11 cellular contexts compared by ENCODE assay signal in the genomic region with DNA sequence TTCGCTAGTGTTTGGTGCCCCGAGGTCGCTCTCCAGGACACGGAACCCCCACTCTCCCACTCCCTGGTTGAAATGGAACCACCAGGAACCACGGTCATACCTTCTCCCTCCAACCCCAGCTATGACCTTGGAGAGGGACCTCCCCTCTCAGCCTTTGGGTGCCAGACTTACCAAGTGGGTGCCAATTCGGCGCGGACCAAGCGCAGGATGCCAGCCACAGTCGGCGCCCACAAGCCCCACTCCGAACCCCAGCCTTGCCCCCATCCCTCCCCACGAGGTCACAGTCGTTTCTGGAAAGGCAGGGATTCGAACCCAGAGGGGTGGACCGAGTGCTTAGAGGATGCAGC. TPM values are rescaled to one million over a fixed set of nuclear protein-coding genes. Genes with fewer than 3 reads are reported as not detected.
A peak's percentile ranks its signal among the peaks of the same experiment; 100 is the strongest.
DNase-seq lines count a peak whose midpoint lies in the region; ATAC-seq and TF ChIP-seq lines count a peak whose summit lies in the region.
"Had no signal": no experiment of that assay in that cellular context is flagged by ENCODE, and none has a peak within 500 bp of the region (broad histone marks: within the 10 kb centered on the region; RNA-seq: fewer than 3 reads in every experiment).

No MANE protein-coding gene starts in this region.

- H3K9me2 ChIP-seq in PC-3 (replicated peaks; ENCODE audit: low read length): no peaks in the 10 kb centered on the region

- H3K4me3 ChIP-seq in Caco-2 (ENCODE audit: low read depth, low read length): peak overlapping the region; percentile 43
- H3K4me3 ChIP-seq in PC-3 (ENCODE audit: low read length): no peak overlapping the region
- peak overlapping the region; percentile 90 for H3K4me3 ChIP-seq in endodermal cell (ENCODE audit: low read length)
- peak overlapping the region; percentile 65 for H3K4me3 ChIP-seq in psoas muscle

- no peaks in the 10 kb centered on the region for H3F3A ChIP-seq in PC-3 (ENCODE audit: low read length, unreplicated experiment)

- H3K4me1 Mint-ChIP-seq in Caco-2 (ENCODE audit: low read depth, unreplicated experiment) (peaks cover 10% of the 10 kb centered on the region), endodermal cell (peaks cover 8% of the 10 kb centered on the region)

- 0 out of 2 replicates have a peak, but pooled peaks cover 5% of the 10 kb centered on the region for H3K4me1 ChIP-seq in Caco-2
- peaks cover 8% of the 10 kb centered on the region; the same call in 1 of the 2 replicates for H3K4me1 ChIP-seq in PC-3 (ENCODE audit: insufficient read depth, low read length)
- no peaks in the 10 kb centered on the region for H3K4me1 ChIP-seq in endodermal cell (ENCODE audit: control insufficient read depth, insufficient read depth, low read length)
- peaks cover 27% of the 10 kb centered on the region for H3K4me1 ChIP-seq in psoas muscle

- no peaks in the 10 kb centered on the region for H3K79me2 ChIP-seq in PC-3 (ENCODE audit: low read length)

- H3K9me3 ChIP-seq in Caco-2 (no peaks in the 10 kb centered on the region), PC-3 (ENCODE audit: low read length) (no peaks in the 10 kb centered on the region), endodermal cell (ENCODE audit: control insufficient read depth, low read length) (no peaks in the 10 kb centered on the region), psoas muscle (no peaks in the 10 kb centered on the region)
- H3K9me3 ChIP-seq: ovary had no signal

- no peak overlapping the region for H3K27ac ChIP-seq in PC-3 (ENCODE audit: low read length)
- H3K27ac ChIP-seq in endodermal cell (ENCODE audit: low read depth, low read length): no peak overlapping the region
- H3K27ac ChIP-seq in psoas muscle: peak overlapping the region; percentile 69

- H2AFZ ChIP-seq in PC-3 (ENCODE audit: low read length): no peak overlapping the region

- no peaks in the 10 kb centered on the region for H4K20me1 ChIP-seq in PC-3 (ENCODE audit: low read length)

- BruUV-seq in Caco-2 (replicated peaks; lab: Mats Ljungman, UMichigan) (no TSS peak), PC-3 (replicated peaks; lab: Mats Ljungman, UMichigan) (no TSS peak)

- DNase-seq in Caco-2: no peak
- no peak for DNase-seq in PC-3
- DNase-seq in endodermal cell: no peak
- DNase-seq in psoas muscle: no peak
- DNase-seq in UCSD-AML1 (lab: John Stamatoyannopoulos, UW; ENCODE audit: unreplicated experiment): no peak
- no peak for DNase-seq in foreskin melanocyte
- DNase-seq in HuH-7 (ENCODE audit: low spot score): no peak
- DNase-seq: NCI-H510A treated with DMSO at 0.1 percent for 48 hours had no signal

- H3K36me3 ChIP-seq in Caco-2 (ENCODE audit: control insufficient read depth, insufficient read depth, low read length) (no peaks in the 10 kb centered on the region), PC-3 (ENCODE audit: low read depth, low read length) (no peaks in the 10 kb centered on the region), endodermal cell (ENCODE audit: control insufficient read depth, insufficient read depth, low read length) (no peaks in the 10 kb centered on the region), psoas muscle (ENCODE audit: insufficient read depth in 1 of 2, low read depth in 1 of 2) (no peaks in the 10 kb centered on the region)
- H3K36me3 ChIP-seq: ovary had no signal

- H3K9ac ChIP-seq in PC-3 (ENCODE audit: low read length) (no peak overlapping the region), endodermal cell (ENCODE audit: extremely low read depth, low read length, poor library complexity, severe bottlenecking) (no peak overlapping the region)

- POLR2A ChIA-PET in Caco-2 (lab: Charles Lee) (no interaction called here), PC-3 (lab: Charles Lee; ENCODE audit: unreplicated experiment) (no interaction called here)

- ATAC-seq in PC-3 (no peak), psoas muscle (no peak), HG03521 (IDR thresholded peaks at IDR 0.05; ENCODE audit: unreplicated experiment) (no peak)

- TF ChIP-seq CTCF in Caco-2 (IDR thresholded peaks at IDR 0.05; ENCODE audit: insufficient read depth in 1 of 2, low read depth in 1 of 2, low read length in 1 of 2, severe bottlenecking in 1 of 2, unreplicated experiment in 1 of 2) (no peak), PC-3 (conservative IDR thresholded peaks at IDR 0.05; ENCODE audit: low read depth, low read length) (no peak), endodermal cell (conservative IDR thresholded peaks at IDR 0.05) (no peak), psoas muscle (IDR thresholded peaks at IDR 0.05) (no peak)

- no peak overlapping the region for H3K27ac Mint-ChIP-seq in Caco-2 (ENCODE audit: unreplicated experiment)
- no peak overlapping the region for H3K27ac Mint-ChIP-seq in endodermal cell

- H3K36me3 Mint-ChIP-seq in Caco-2 (ENCODE audit: insufficient read depth, unreplicated experiment): peaks cover 20% of the 10 kb centered on the region
- H3K36me3 Mint-ChIP-seq in endodermal cell (ENCODE audit: low read depth): no peaks in the 10 kb centered on the region

- H3K27me3 ChIP-seq in Caco-2 (replicated peaks; ENCODE audit: control insufficient read depth, insufficient read depth, low read length): no peaks in the 10 kb centered on the region
- H3K27me3 ChIP-seq in PC-3 (ENCODE audit: low read length): peaks cover 9% of the 10 kb centered on the region
- H3K27me3 ChIP-seq in endodermal cell (ENCODE audit: control insufficient read depth, insufficient read depth, low read length, poor library complexity, severe bottlenecking): peaks cover 38% of the 10 kb centered on the region
- peaks cover 0 to 3% (median 0%) of the 10 kb centered on the region in 3 donors for H3K27me3 ChIP-seq in psoas muscle (ENCODE audit: insufficient read depth in 3 of 3, low read length in 2 of 3)

- H3K4me3 Mint-ChIP-seq in Caco-2 (ENCODE audit: unreplicated experiment) (peak overlapping the region; percentile 95), endodermal cell (peak overlapping the region; percentile 81)

- no peaks in the 10 kb centered on the region for H3K9me3 Mint-ChIP-seq in Caco-2 (ENCODE audit: unreplicated experiment)
- no peaks in the 10 kb centered on the region for H3K9me3 Mint-ChIP-seq in endodermal cell
- H3K9me3 Mint-ChIP-seq: T-helper 1 cell treated with Interleukin-12 subunit alpha and Interleukin-12 subunit beta and Interleukin-4 antibody, amounts not matched to agents 30 μg/mL and 1 μg/mL, for 36 hours had no signal

- CTCF ChIA-PET in Caco-2 (lab: Charles Lee): interaction anchor here (2.3 kb wide), 1 partner anchor 17 kb away, joined by 18 read pairs; no protein-coding TSS in a partner anchor
- CTCF ChIA-PET in PC-3 (lab: Charles Lee): no interaction called here

- WGBS in endodermal cell (ENCODE audit: insufficient coverage in 1 of 2, insufficient read length in 1 of 2), 2 experiments: 36 to 49% methylated on average over 12 to 16 of the region's 16 CpGs
- WGBS in psoas muscle, 3 donors: 25 to 40% (median 26%) methylated on average over 15 to 16 of the region's 16 CpGs

- intact Hi-C loops in Caco-2 (cut with micrococcal nuclease; ENCODE audit: unreplicated experiment) (loop anchor here (2.0 kb wide), 1 partner anchor 21 kb away; a partner anchor contains a TSS), PC-3 (cut with micrococcal nuclease) (no loop called here), psoas muscle (cut with DNase I) (loop anchor here in 1 of 2 donors (10.0 kb wide), 1 partner anchor 189 kb away; a partner anchor contains a TSS)

- H3K27me3 Mint-ChIP-seq in Caco-2 (ENCODE audit: insufficient read depth, unreplicated experiment) (no peaks in the 10 kb centered on the region), endodermal cell (ENCODE audit: insufficient read depth) (peaks cover 41% of the 10 kb centered on the region)

- peak overlapping the region; percentile 85 for H3K4me2 ChIP-seq in PC-3 (ENCODE audit: low read length)

RNA-seq across cellular contexts. Expression of a gene that starts 0.9 kb away (rescaled TPM):
- 0.36 and 0.46 TPM in 2 replicates for total RNA-seq in Caco-2 (2022)
- 1.8 TPM in 1 of 2 replicates, not detected in the other for total RNA-seq in PC-3 (2014; rRNA removed)
- 1 to 10 TPM; 1.1 to 2.4 TPM for total RNA-seq in endodermal cell
- 0.93 TPM for polyA plus RNA-seq in endodermal cell (2013, experiment 1 of 2)
- 1.1 TPM for polyA plus RNA-seq in endodermal cell (2013, experiment 2 of 2)
- 1 to 10 TPM in 1 of 4 donors, under 1 TPM in 3; 0.27 to 2.5 (median 0.86) TPM for total RNA-seq in psoas muscle
- polyA plus RNA-seq in psoas muscle: under 1 TPM; 0.43 to 0.86 (median 0.86) TPM

RNA-seq across cellular contexts. Expression of a gene that starts 21.5 kb away (rescaled TPM):
- total RNA-seq in Caco-2 (2022): 2.3 and 3.9 TPM in 2 replicates
- total RNA-seq in PC-3 (2014; rRNA removed): 5.7 and 6.7 TPM in 2 replicates
- total RNA-seq in endodermal cell: 1 to 10 TPM; 3.6 to 3.9 TPM
- 13.9 TPM for polyA plus RNA-seq in endodermal cell (2013, experiment 1 of 2)
- polyA plus RNA-seq in endodermal cell (2013, experiment 2 of 2): 13.6 TPM
- 1 to 10 TPM in 2 of 4 donors, under 1 TPM in 2; 0.86 to 3.6 (median 1.5) TPM for total RNA-seq in psoas muscle
- polyA plus RNA-seq in psoas muscle: 1 to 10 TPM in 1 of 3 donors, under 1 TPM in 2; 0.44 to 1.4 (median 0.81) TPM

RNA-seq across cellular contexts. Expression of a gene that starts 32.3 kb away (rescaled TPM):
- total RNA-seq in Caco-2 (2022): 14.1 and 16.6 TPM in 2 replicates
- total RNA-seq in PC-3 (2014; rRNA removed): 34.2 and 44.7 TPM in 2 replicates
- total RNA-seq in endodermal cell: 10 to 100 TPM; 20.9 to 21.8 TPM
- 21.9 TPM for polyA plus RNA-seq in endodermal cell (2013, experiment 1 of 2)
- 18.8 TPM for polyA plus RNA-seq in endodermal cell (2013, experiment 2 of 2)
- 10 to 100 TPM in 1 of 4 donors, 1 to 10 TPM in 3; 5.9 to 12.7 (median 8.4) TPM for total RNA-seq in psoas muscle
- 10 to 100 TPM; 19.9 to 23.3 (median 20.7) TPM for polyA plus RNA-seq in psoas muscle

RNA-seq across cellular contexts. Expression of a gene that starts 48.9 kb away (rescaled TPM):
- total RNA-seq in Caco-2 (2022) (1.5 and 2.1 TPM in 2 replicates), PC-3 (2014; rRNA removed) (0.33 and 0.69 TPM in 2 replicates), endodermal cell (1 to 10 TPM; 2.4 to 3.3 TPM), psoas muscle (1 to 10 TPM in 1 of 4 donors, under 1 TPM in 3; 0.32 to 1.5 (median 0.43) TPM)
- 3.2 TPM for polyA plus RNA-seq in endodermal cell (2013, experiment 1 of 2)
- polyA plus RNA-seq in endodermal cell (2013, experiment 2 of 2): 2.7 TPM
- under 1 TPM; 0.12 to 0.57 (median 0.17) TPM for polyA plus RNA-seq in psoas muscle

RNA-seq across cellular contexts. Expression of a gene that starts 51.7 kb away (rescaled TPM):
- total RNA-seq in Caco-2 (2022) (38.3 and 39.6 TPM in 2 replicates), PC-3 (2014; rRNA removed) (31.1 and 35.0 TPM in 2 replicates), endodermal cell (10 to 100 TPM; 10.6 to 11.0 TPM), psoas muscle (10 to 100 TPM in 3 of 4 donors, 1 to 10 TPM in 1; 4.3 to 21.5 (median 12.5) TPM)
- 6.8 TPM for polyA plus RNA-seq in endodermal cell (2013, experiment 1 of 2)
- 3.1 TPM for polyA plus RNA-seq in endodermal cell (2013, experiment 2 of 2)
- 10 to 100 TPM in 1 of 3 donors, 1 to 10 TPM in 2; 1.4 to 11.7 (median 4.7) TPM for polyA plus RNA-seq in psoas muscle
